Comparison of ENCODE assay signal across 1 cellular context in the genomic region with DNA sequence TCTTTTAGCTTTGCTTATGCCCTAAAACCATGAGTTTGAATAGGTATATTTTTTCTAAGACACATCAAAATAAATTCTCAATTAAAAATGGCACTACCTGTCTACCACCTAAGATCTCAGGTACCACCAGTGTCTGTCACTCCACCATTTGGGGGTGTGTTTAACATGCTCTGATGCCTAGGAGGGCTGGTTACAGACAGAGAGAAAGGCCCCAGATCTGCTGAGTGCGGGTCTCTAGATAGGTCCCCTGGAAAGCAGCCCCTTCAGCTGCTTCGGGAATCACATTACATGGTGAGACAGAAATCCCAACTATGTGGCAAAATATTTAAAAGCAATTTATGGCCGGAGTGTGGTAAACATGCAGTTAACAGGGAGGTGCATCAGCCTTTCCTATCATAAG.
A peak's percentile ranks its signal among the peaks of the same experiment; 100 is the strongest.
TF ChIP-seq lines count a peak whose summit lies in the region.

No MANE protein-coding gene starts in this region.

TF ChIP-seq in HepG2, 621 proteins besides CTCF, POLR2A, EP300 and RAD21:
- TF ChIP-seq, protein P1, sequence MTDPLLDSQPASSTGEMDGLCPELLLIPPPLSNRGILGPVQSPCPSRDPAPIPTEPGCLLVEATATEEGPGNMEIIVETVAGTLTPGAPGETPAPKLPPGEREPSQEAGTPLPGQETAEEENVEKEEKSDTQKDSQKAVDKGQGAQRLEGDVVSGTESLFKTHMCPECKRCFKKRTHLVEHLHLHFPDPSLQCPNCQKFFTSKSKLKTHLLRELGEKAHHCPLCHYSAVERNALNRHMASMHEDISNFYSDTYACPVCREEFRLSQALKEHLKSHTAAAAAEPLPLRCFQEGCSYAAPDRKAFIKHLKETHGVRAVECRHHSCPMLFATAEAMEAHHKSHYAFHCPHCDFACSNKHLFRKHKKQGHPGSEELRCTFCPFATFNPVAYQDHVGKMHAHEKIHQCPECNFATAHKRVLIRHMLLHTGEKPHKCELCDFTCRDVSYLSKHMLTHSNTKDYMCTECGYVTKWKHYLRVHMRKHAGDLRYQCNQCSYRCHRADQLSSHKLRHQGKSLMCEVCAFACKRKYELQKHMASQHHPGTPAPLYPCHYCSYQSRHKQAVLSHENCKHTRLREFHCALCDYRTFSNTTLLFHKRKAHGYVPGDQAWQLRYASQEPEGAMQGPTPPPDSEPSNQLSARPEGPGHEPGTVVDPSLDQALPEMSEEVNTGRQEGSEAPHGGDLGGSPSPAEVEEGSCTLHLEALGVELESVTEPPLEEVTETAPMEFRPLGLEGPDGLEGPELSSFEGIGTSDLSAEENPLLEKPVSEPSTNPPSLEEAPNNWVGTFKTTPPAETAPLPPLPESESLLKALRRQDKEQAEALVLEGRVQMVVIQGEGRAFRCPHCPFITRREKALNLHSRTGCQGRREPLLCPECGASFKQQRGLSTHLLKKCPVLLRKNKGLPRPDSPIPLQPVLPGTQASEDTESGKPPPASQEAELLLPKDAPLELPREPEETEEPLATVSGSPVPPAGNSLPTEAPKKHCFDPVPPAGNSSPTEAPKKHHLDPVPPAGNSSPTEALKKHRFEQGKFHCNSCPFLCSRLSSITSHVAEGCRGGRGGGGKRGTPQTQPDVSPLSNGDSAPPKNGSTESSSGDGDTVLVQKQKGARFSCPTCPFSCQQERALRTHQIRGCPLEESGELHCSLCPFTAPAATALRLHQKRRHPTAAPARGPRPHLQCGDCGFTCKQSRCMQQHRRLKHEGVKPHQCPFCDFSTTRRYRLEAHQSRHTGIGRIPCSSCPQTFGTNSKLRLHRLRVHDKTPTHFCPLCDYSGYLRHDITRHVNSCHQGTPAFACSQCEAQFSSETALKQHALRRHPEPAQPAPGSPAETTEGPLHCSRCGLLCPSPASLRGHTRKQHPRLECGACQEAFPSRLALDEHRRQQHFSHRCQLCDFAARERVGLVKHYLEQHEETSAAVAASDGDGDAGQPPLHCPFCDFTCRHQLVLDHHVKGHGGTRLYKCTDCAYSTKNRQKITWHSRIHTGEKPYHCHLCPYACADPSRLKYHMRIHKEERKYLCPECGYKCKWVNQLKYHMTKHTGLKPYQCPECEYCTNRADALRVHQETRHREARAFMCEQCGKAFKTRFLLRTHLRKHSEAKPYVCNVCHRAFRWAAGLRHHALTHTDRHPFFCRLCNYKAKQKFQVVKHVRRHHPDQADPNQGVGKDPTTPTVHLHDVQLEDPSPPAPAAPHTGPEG (CRISPR knock-in tag; IDR thresholded peaks at IDR 0.05) = 0 out of 2 replicates have a peak, but pooled peaks have one; percentile 4
- TF ChIP-seq, protein P2, sequence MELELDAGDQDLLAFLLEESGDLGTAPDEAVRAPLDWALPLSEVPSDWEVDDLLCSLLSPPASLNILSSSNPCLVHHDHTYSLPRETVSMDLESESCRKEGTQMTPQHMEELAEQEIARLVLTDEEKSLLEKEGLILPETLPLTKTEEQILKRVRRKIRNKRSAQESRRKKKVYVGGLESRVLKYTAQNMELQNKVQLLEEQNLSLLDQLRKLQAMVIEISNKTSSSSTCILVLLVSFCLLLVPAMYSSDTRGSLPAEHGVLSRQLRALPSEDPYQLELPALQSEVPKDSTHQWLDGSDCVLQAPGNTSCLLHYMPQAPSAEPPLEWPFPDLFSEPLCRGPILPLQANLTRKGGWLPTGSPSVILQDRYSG (CRISPR knock-in tag; IDR thresholded peaks at IDR 0.05) = 0 out of 2 replicates have a peak, but pooled peaks have one; percentile 15
- TF ChIP-seq, protein P3, sequence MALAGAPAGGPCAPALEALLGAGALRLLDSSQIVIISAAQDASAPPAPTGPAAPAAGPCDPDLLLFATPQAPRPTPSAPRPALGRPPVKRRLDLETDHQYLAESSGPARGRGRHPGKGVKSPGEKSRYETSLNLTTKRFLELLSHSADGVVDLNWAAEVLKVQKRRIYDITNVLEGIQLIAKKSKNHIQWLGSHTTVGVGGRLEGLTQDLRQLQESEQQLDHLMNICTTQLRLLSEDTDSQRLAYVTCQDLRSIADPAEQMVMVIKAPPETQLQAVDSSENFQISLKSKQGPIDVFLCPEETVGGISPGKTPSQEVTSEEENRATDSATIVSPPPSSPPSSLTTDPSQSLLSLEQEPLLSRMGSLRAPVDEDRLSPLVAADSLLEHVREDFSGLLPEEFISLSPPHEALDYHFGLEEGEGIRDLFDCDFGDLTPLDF (CRISPR knock-in tag; IDR thresholded peaks at IDR 0.05) = peak; percentile 11; the same call in 1 of the 2 replicates
- TF ChIP-seq, protein P4, sequence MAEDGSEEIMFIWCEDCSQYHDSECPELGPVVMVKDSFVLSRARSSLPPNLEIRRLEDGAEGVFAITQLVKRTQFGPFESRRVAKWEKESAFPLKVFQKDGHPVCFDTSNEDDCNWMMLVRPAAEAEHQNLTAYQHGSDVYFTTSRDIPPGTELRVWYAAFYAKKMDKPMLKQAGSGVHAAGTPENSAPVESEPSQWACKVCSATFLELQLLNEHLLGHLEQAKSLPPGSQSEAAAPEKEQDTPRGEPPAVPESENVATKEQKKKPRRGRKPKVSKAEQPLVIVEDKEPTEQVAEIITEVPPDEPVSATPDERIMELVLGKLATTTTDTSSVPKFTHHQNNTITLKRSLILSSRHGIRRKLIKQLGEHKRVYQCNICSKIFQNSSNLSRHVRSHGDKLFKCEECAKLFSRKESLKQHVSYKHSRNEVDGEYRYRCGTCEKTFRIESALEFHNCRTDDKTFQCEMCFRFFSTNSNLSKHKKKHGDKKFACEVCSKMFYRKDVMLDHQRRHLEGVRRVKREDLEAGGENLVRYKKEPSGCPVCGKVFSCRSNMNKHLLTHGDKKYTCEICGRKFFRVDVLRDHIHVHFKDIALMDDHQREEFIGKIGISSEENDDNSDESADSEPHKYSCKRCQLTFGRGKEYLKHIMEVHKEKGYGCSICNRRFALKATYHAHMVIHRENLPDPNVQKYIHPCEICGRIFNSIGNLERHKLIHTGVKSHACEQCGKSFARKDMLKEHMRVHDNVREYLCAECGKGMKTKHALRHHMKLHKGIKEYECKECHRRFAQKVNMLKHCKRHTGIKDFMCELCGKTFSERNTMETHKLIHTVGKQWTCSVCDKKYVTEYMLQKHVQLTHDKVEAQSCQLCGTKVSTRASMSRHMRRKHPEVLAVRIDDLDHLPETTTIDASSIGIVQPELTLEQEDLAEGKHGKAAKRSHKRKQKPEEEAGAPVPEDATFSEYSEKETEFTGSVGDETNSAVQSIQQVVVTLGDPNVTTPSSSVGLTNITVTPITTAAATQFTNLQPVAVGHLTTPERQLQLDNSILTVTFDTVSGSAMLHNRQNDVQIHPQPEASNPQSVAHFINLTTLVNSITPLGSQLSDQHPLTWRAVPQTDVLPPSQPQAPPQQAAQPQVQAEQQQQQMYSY (CRISPR knock-in tag; IDR thresholded peaks at IDR 0.05) = no peak
- no peak for TF ChIP-seq FOSL1 (CRISPR knock-in tag; IDR thresholded peaks at IDR 0.05; ENCODE audit: borderline replicate concordance)
